7 cellular contexts compared by ENCODE assay signal in the genomic region with DNA sequence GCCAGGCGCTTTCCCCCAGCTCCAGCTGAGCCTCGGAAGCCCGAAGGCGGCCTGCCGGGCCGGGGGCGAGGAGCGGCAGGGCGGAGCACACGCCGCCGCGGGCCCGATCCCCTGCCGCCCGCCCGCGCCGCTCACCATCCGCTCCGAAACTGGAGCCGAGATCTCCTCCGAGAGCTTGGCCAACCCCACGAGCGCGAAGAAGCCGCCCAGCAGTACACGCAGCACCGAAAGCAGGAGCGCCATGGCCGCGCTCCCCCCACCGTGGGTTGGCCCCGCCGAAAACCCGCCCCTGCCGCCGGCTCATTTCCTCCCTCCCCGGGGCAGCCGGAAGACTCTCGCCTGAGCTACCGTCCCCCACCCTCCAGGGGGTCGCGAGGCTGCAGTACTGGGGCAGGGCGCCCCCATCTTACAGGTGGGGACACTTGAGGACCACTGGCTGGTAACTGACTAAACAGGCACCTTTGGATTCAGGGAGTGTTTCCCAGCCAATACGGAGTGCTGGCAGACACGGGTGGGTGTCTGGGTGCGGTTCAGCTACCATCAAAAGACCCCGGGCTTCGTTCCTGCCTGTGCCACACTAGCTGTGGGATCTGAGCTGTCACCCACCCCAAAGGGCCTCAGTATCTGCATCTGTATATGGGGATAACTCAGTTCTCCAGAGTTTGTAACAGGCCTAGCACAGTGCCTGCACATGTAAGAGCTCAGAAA. TPM values are rescaled to one million over a fixed set of nuclear protein-coding genes. Genes with fewer than 3 reads are reported as not detected.
A peak's percentile ranks its signal among the peaks of the same experiment; 100 is the strongest.
DNase-seq lines count a peak whose midpoint lies in the region; ATAC-seq and TF ChIP-seq lines count a peak whose summit lies in the region.

A gene (minus strand): TSS at position 285 of the 708 bp plus-strand sequence. CDS start 42 bp downstream, at position 243.

- ATAC-seq in HG02571 (IDR thresholded peaks at IDR 0.05; ENCODE audit: unreplicated experiment): peak; percentile 74
- ATAC-seq in activated CD4-positive, alpha-beta T cell treated with anti-CD3 and anti-CD28 coated beads for 36 hours: peak; percentile 94

- peak within 1 kb of the TSS; percentile 93 for H3K4me3 Mint-ChIP-seq in activated CD4-positive, alpha-beta T cell treated with anti-CD3 and anti-CD28 coated beads for 36 hours

- H3K9me3 Mint-ChIP-seq in activated CD4-positive, alpha-beta T cell treated with anti-CD3 and anti-CD28 coated beads for 36 hours (ENCODE audit: low read depth): no peaks in the 10 kb centered on the region

- TF ChIP-seq CTCF in GM13977 (IDR thresholded peaks at IDR 0.05; ENCODE audit: extremely low read depth, insufficient read depth, missing control alignments) (no peak), choroid plexus epithelial cell (conservative IDR thresholded peaks at IDR 0.05; ENCODE audit: low read depth, low read length) (no peak)

- H3K27ac ChIP-seq in layer of hippocampus (ENCODE audit: low read depth, low read length): peak within 1 kb of the TSS; percentile 81

- H3K4me1 Mint-ChIP-seq in activated CD4-positive, alpha-beta T cell treated with anti-CD3 and anti-CD28 coated beads for 36 hours: peaks cover 43% of the 10 kb centered on the region

- in situ Hi-C loops in GM13977 (cut with MboI; ENCODE audit: low pct_unique_long_range_greater_than_20kb, low sequenced_read_pairs, unreplicated experiment): no loop called here

- POLR2A ChIA-PET in activated CD4-positive, alpha-beta T cell treated with anti-CD3 and anti-CD28 coated beads for 36 hours (lab: Charles Lee): interaction anchor here (0.7 to 1.2 kb wide), 3 partner anchors 13 to 197 kb away, joined by 3 to 7 read pairs (median 3); a partner anchor contains a TSS

- intact Hi-C loops in activated CD4-positive, alpha-beta T cell treated with anti-CD3 and anti-CD28 coated beads for 36 hours (cut with DNase I, micrococcal nuclease): loop anchor here (1.0 to 10.0 kb wide), 7 partner anchors 46 to 283 kb away; a partner anchor contains a TSS

- peak within 1 kb of the TSS; percentile 93 for H3K27ac Mint-ChIP-seq in activated CD4-positive, alpha-beta T cell treated with anti-CD3 and anti-CD28 coated beads for 36 hours

- no peaks in the 10 kb centered on the region for H3K27me3 Mint-ChIP-seq in activated CD4-positive, alpha-beta T cell treated with anti-CD3 and anti-CD28 coated beads for 36 hours

- H3K36me3 Mint-ChIP-seq in activated CD4-positive, alpha-beta T cell treated with anti-CD3 and anti-CD28 coated beads for 36 hours (ENCODE audit: low read depth): peaks cover 23% of the 10 kb centered on the region

- no peaks in the 10 kb centered on the region for H3K27me3 ChIP-seq in layer of hippocampus (ENCODE audit: control insufficient read depth, insufficient read depth, low read length)

- CTCF ChIA-PET in activated CD4-positive, alpha-beta T cell treated with anti-CD3 and anti-CD28 coated beads for 36 hours (lab: Charles Lee): interaction anchor here (0.7 to 1.8 kb wide), 11 partner anchors 13 to 228 kb away, joined by 3 to 6 read pairs (median 4); a partner anchor contains a TSS

- DNase-seq in GM13977 (ENCODE audit: low spot score): peak; percentile 87
- DNase-seq in NCI-H1105 (lab: John Stamatoyannopoulos, UW): peak; percentile 27
- DNase-seq in activated CD4-positive, alpha-beta T cell treated with anti-CD3 and anti-CD28 coated beads for 36 hours: peak; percentile 88
- DNase-seq in choroid plexus epithelial cell (ENCODE audit: low read depth): peak; percentile 57
- peak; percentile 49 to 71 (median 67) for DNase-seq in stimulated activated CD4-positive, alpha-beta T cell treated with anti-CD3 and anti-CD28 coated beads, Interleukin-1b, Interleukin-23, amount 100 ng/mL, for 24 hours (ENCODE audit: low read depth in 4 of 4, low spot score in 1 of 4)

- H3K4me3 ChIP-seq in choroid plexus epithelial cell (ENCODE audit: low read depth, low read length): peak within 1 kb of the TSS; percentile 78

RNA-seq across cellular contexts. Expression of the gene that starts here (rescaled TPM):
- 10 to 100 TPM; 15.8 to 19.0 TPM for total RNA-seq in activated CD4-positive, alpha-beta T cell treated with anti-CD3 and anti-CD28 coated beads for 36 hours

Comparison
In these comparisons a context has a peak if more than half of its experiments do, and no peak if none do; other contexts are left out.
1. Peak in every context shown above with its lines: DNase-seq, ATAC-seq, H3K4me3 ChIP-seq and H3K27ac ChIP-seq.
2. DNase-seq: peak in every context shown above with its lines; median percentile 88 in activated CD4-positive, alpha-beta T cell treated with anti-CD3 and anti-CD28 coated beads for 36 hours; 87 in GM13977; 67 in stimulated activated CD4-positive, alpha-beta T cell treated with anti-CD3 and anti-CD28 coated beads, Interleukin-1b, Interleukin-23, amount 100 ng/mL, for 24 hours; 57 in choroid plexus epithelial cell; 27 in NCI-H1105.